In genomic region chr1:25053576-25054075, GRCh38 we compare ENCODE assay signal across 28 cellular contexts.
"Had no signal": no experiment of that assay in that cellular context is flagged by ENCODE, and none has a peak within 500 bp of the region (broad histone marks: within the 10 kb centered on the region; RNA-seq: fewer than 3 reads in every experiment).

No MANE protein-coding gene starts in this region.

- H3K27me3 ChIP-seq: upper lobe of left lung had no signal

- H3K36me3 ChIP-seq: breast epithelium, esophagus muscularis mucosa, pancreas, upper lobe of left lung, WERI-Rb-1 had no signal

- DNase-seq: activated CD4-positive, alpha-beta T cell treated with anti-CD3 and anti-CD28 coated beads, Interleukin-2, amount 50 U/mL, for 1 hour; activated CD8-positive, alpha-beta memory T cell treated with anti-CD3 and anti-CD28 coated beads, Interleukin-2, amount 10 ng/mL, durations not matched to agents 7 days and 5 days; activated CD8-positive, alpha-beta T cell treated with anti-CD3 and anti-CD28 coated beads for 36 hours; activated naive CD8-positive, alpha-beta T cell treated with anti-CD3 and anti-CD28 coated beads, Interleukin-2, amount 50 U/mL, for 24 hours; activated T-cell treated with anti-CD3 and anti-CD28 coated beads, Interleukin-2, amount 50 U/mL, for 48 hours; amygdala; dermis blood vessel endothelial cell; effector CD4-positive, alpha-beta T cell; foreskin keratinocyte; left ventricle myocardium superior; mammary epithelial cell; naive B cell; nephron progenitor cell; psoas muscle; stimulated activated CD4-positive, alpha-beta T cell treated with anti-CD3 and anti-CD28 coated beads, Interleukin-2, amount 100 ng/mL, for 48 hours; SW 1271; T-helper 9 cell; upper lobe of left lung; WERI-Rb-1 had no signal

- H3K27ac ChIP-seq: breast epithelium, esophagus muscularis mucosa, foreskin keratinocyte, pancreas, psoas muscle, upper lobe of left lung, WERI-Rb-1 had no signal

- H3K36me3 Mint-ChIP-seq: activated CD8-positive, alpha-beta memory T cell treated with anti-CD3 and anti-CD28 coated beads, Interleukin-2, amount 10 ng/mL, durations not matched to agents 7 days and 5 days; activated naive CD4-positive, alpha-beta T cell treated with anti-CD3 and anti-CD28 coated beads, Interleukin-2, amount 50 U/mL, for 24 hours; mesothelial cell of epicardium; naive B cell had no signal

- H3K27ac Mint-ChIP-seq: activated CD8-positive, alpha-beta memory T cell treated with anti-CD3 and anti-CD28 coated beads, Interleukin-2, amount 10 ng/mL, durations not matched to agents 7 days and 5 days; activated CD8-positive, alpha-beta T cell treated with anti-CD3 and anti-CD28 coated beads for 36 hours; activated naive CD4-positive, alpha-beta T cell treated with anti-CD3 and anti-CD28 coated beads, Interleukin-2, amount 50 U/mL, for 24 hours; activated naive CD8-positive, alpha-beta T cell treated with anti-CD3 and anti-CD28 coated beads, Interleukin-2, amount 50 U/mL, for 24 hours; activated T-helper 2 cell treated with anti-CD3 and anti-CD28 coated beads, Interferon-gamma antibody, Interleukin-2, Interleukin-4, amounts not matched to agents 10 μg/mL and 5 μg/mL and 100 μg/mL, durations not matched to agents 14 hours and 24 hours and 36 hours; mesothelial cell of epicardium; naive B cell; nephron progenitor cell; stimulated activated naive CD8-positive, alpha-beta T cell treated with anti-CD3 and anti-CD28 coated beads, Interleukin-15, Interleukin-2, amounts not matched to agents 100 ng/mL and 50 ng/mL, for 24 hours; T-helper 1 cell treated with Interleukin-12 subunit alpha and Interleukin-12 subunit beta and Interleukin-4 antibody, amounts not matched to agents 30 μg/mL and 1 μg/mL, for 36 hours had no signal

- H3K9me3 ChIP-seq: breast epithelium, esophagus muscularis mucosa, pancreas, psoas muscle, upper lobe of left lung had no signal

- H3K4me1 Mint-ChIP-seq: activated CD8-positive, alpha-beta memory T cell treated with anti-CD3 and anti-CD28 coated beads, Interleukin-2, amount 10 ng/mL, durations not matched to agents 7 days and 5 days; activated naive CD4-positive, alpha-beta T cell treated with anti-CD3 and anti-CD28 coated beads, Interleukin-2, amount 50 U/mL, for 24 hours had no signal

- H3K4me1 ChIP-seq: breast epithelium, esophagus muscularis mucosa, foreskin keratinocyte, pancreas, upper lobe of left lung had no signal

- H3K4me3 ChIP-seq: breast epithelium, esophagus muscularis mucosa, pancreas, psoas muscle, upper lobe of left lung had no signal

- ATAC-seq: activated CD8-positive, alpha-beta memory T cell treated with anti-CD3 and anti-CD28 coated beads, Interleukin-2, amount 10 ng/mL, durations not matched to agents 7 days and 5 days; activated CD8-positive, alpha-beta T cell treated with anti-CD3 and anti-CD28 coated beads for 36 hours; activated naive CD8-positive, alpha-beta T cell treated with anti-CD3 and anti-CD28 coated beads, Interleukin-2, amount 50 U/mL, for 24 hours; foreskin keratinocyte; left ventricle myocardium superior; pancreas; psoas muscle had no signal

- H3K27me3 Mint-ChIP-seq: central memory CD8-positive, alpha-beta T cell had no signal

- H3K9me3 Mint-ChIP-seq: activated CD8-positive, alpha-beta T cell treated with anti-CD3 and anti-CD28 coated beads for 36 hours; activated naive CD4-positive, alpha-beta T cell treated with anti-CD3 and anti-CD28 coated beads, Interleukin-2, amount 50 U/mL, for 24 hours; activated naive CD8-positive, alpha-beta T cell treated with anti-CD3 and anti-CD28 coated beads, Interleukin-2, amount 50 U/mL, for 24 hours; activated T-helper 2 cell treated with anti-CD3 and anti-CD28 coated beads, Interferon-gamma antibody, Interleukin-2, Interleukin-4, amounts not matched to agents 10 μg/mL and 5 μg/mL and 100 μg/mL, durations not matched to agents 14 hours and 24 hours and 36 hours; central memory CD8-positive, alpha-beta T cell; mesothelial cell of epicardium; naive B cell; nephron progenitor cell; stimulated activated naive CD8-positive, alpha-beta T cell treated with anti-CD3 and anti-CD28 coated beads, Interleukin-15, Interleukin-2, amounts not matched to agents 100 ng/mL and 50 ng/mL, for 24 hours; T-helper 1 cell treated with Interleukin-12 subunit alpha and Interleukin-12 subunit beta and Interleukin-4 antibody, amounts not matched to agents 30 μg/mL and 1 μg/mL, for 36 hours had no signal

- H3K4me3 Mint-ChIP-seq: activated CD8-positive, alpha-beta memory T cell treated with anti-CD3 and anti-CD28 coated beads, Interleukin-2, amount 10 ng/mL, durations not matched to agents 7 days and 5 days; activated CD8-positive, alpha-beta T cell treated with anti-CD3 and anti-CD28 coated beads for 36 hours; activated naive CD4-positive, alpha-beta T cell treated with anti-CD3 and anti-CD28 coated beads, Interleukin-2, amount 50 U/mL, for 24 hours; activated naive CD8-positive, alpha-beta T cell treated with anti-CD3 and anti-CD28 coated beads, Interleukin-2, amount 50 U/mL, for 24 hours; central memory CD8-positive, alpha-beta T cell; mesothelial cell of epicardium; naive B cell; nephron progenitor cell; stimulated activated naive CD8-positive, alpha-beta T cell treated with anti-CD3 and anti-CD28 coated beads, Interleukin-15, Interleukin-2, amounts not matched to agents 100 ng/mL and 50 ng/mL, for 24 hours; T-helper 1 cell treated with Interleukin-12 subunit alpha and Interleukin-12 subunit beta and Interleukin-4 antibody, amounts not matched to agents 30 μg/mL and 1 μg/mL, for 36 hours had no signal
